ENCODE assay signal across 31 cellular contexts in genomic region chrX:74835566-74835965, GRCh38.
DNase-seq lines count a peak whose midpoint lies in the region; ATAC-seq and TF ChIP-seq lines count a peak whose summit lies in the region.
"Had no signal": no experiment of that assay in that cellular context is flagged by ENCODE, and none has a peak within 500 bp of the region (broad histone marks: within the 10 kb centered on the region; RNA-seq: fewer than 3 reads in every experiment).

No MANE protein-coding gene starts in this region.

- DNase-seq in DMS153 (lab: John Stamatoyannopoulos, UW) (peak; percentile 3), DND-41 (no peak), MM.1S (peak; percentile 8), left colon (no peak), NCI-H2171 treated with DMSO at 0.1 percent for 48 hours (lab: John Stamatoyannopoulos, UW) (no peak)
- DNase-seq in effector CD4-positive, alpha-beta T cell = no peak
- no peak for DNase-seq in natural killer cell treated with Interleukin-12 subunit alpha and Interleukin-12 subunit beta and Interleukin-15 and Interleukin-18, amount 100 ng/mL, for 72 hours (ENCODE audit: low spot score)
- DNase-seq: activated CD4-positive, alpha-beta T cell treated with anti-CD3 and anti-CD28 coated beads for 4 hours; activated naive CD4-positive, alpha-beta T cell; activated T-cell treated with anti-CD3 and anti-CD28 coated beads, Interleukin-2, amount 50 U/mL, for 48 hours; adrenal gland; Calu3; cerebellar nuclear complex; GM23248; hypothalamus; immature natural killer cell; mesenchymal stem cell; naive B cell; NCI-H1092 treated with DMSO at 0.1 percent for 48 hours; NCI-H187; NCI-H345; NK-92 treated with Interleukin-12 subunit alpha and Interleukin-12 subunit beta, amount 100 ng/mL, for 24 hours; nucleus accumbens; PC-9; Right ventricle myocardium superior; stimulated activated naive B cell treated with anti-CD40 and anti-IgM and Interleukin-4, amounts not matched to agents 10 μg/mL and 1 μg/mL and 100 μg/mL, for 72 hours; T-helper 2 cell had no signal

- H2AFZ ChIP-seq in DND-41 (ENCODE audit: low read depth, low read length) (no peak overlapping the region), MM.1S (ENCODE audit: low read length) (no peak overlapping the region)
- H2AFZ ChIP-seq: GM23248, PC-9 had no signal

- H3K4me3 ChIP-seq in DND-41 (ENCODE audit: low read depth in 1 of 2, low read length in 2 of 2) (no peak overlapping the region), MM.1S (ENCODE audit: low read length) (no peak overlapping the region)
- H3K4me3 ChIP-seq: adrenal gland, GM23248, PC-9 had no signal

- H3K9me3 ChIP-seq in DND-41 (ENCODE audit: insufficient read depth, low read length, severe bottlenecking) (no peaks in the 10 kb centered on the region), MM.1S (replicated peaks; ENCODE audit: insufficient read depth, low read length) (no peaks in the 10 kb centered on the region)
- H3K9me3 ChIP-seq: adrenal gland had no signal

- H3K9me2 ChIP-seq in MM.1S (replicated peaks; ENCODE audit: insufficient read depth, low read length) = no peaks in the 10 kb centered on the region

- H3K27me3 ChIP-seq in DND-41 (ENCODE audit: insufficient read depth, low read length, poor library complexity) (no peaks in the 10 kb centered on the region), MM.1S (replicated peaks; ENCODE audit: insufficient read depth, low read length) (no peaks in the 10 kb centered on the region)
- H3K27me3 ChIP-seq: adrenal gland had no signal

- H3K36me3 ChIP-seq in DND-41 (ENCODE audit: insufficient read depth, low read length) (no peaks in the 10 kb centered on the region), MM.1S (replicated peaks; ENCODE audit: insufficient read depth, low read length) (no peaks in the 10 kb centered on the region)
- H3K36me3 ChIP-seq: adrenal gland had no signal

- intact Hi-C loops in left colon (cut with DNase I, micrococcal nuclease) = no loop called here

- H3K36me3 Mint-ChIP-seq in natural killer cell treated with Interleukin-12 subunit alpha and Interleukin-12 subunit beta and Interleukin-15 and Interleukin-18, amount 100 ng/mL, for 72 hours = no peaks in the 10 kb centered on the region
- H3K36me3 Mint-ChIP-seq: CD14-positive monocyte; immature natural killer cell; naive B cell; stimulated activated naive B cell treated with anti-CD40 and anti-IgM and Interleukin-4, amounts not matched to agents 10 μg/mL and 1 μg/mL and 100 μg/mL, for 72 hours had no signal

- ATAC-seq in DND-41 (ENCODE audit: insufficient read depth, low read depth) (no peak), left colon (peak; percentile 45), HG02763 (IDR thresholded peaks at IDR 0.05; ENCODE audit: unreplicated experiment) (no peak)
- ATAC-seq in natural killer cell treated with Interleukin-12 subunit alpha and Interleukin-12 subunit beta and Interleukin-15 and Interleukin-18, amount 100 ng/mL, for 72 hours = no peak
- ATAC-seq: left lobe of liver; stimulated activated naive B cell treated with anti-CD40 and anti-IgM and Interleukin-4, amounts not matched to agents 10 μg/mL and 1 μg/mL and 100 μg/mL, for 72 hours had no signal

- H3K9ac ChIP-seq in DND-41 (ENCODE audit: low read depth, low read length) = no peak overlapping the region
- H3K9ac ChIP-seq in MM.1S (ENCODE audit: low read length) = no peak overlapping the region
- H3K9ac ChIP-seq: GM23248 had no signal

- no peaks in the 10 kb centered on the region for H4K20me1 ChIP-seq in DND-41 (ENCODE audit: insufficient read depth, low read length)
- no peaks in the 10 kb centered on the region for H4K20me1 ChIP-seq in MM.1S (ENCODE audit: insufficient read depth, low read length)

- peaks cover 7 to 14% of the 10 kb centered on the region in 2 donors for H3K27me3 Mint-ChIP-seq in natural killer cell treated with Interleukin-12 subunit alpha and Interleukin-12 subunit beta and Interleukin-15 and Interleukin-18, amount 100 ng/mL, for 72 hours
- H3K27me3 Mint-ChIP-seq: brain; stimulated activated naive B cell treated with anti-CD40 and anti-IgM and Interleukin-4, amounts not matched to agents 10 μg/mL and 1 μg/mL and 100 μg/mL, for 72 hours had no signal

- H3K79me2 ChIP-seq in DND-41 (ENCODE audit: insufficient read depth, low read length) (no peaks in the 10 kb centered on the region), MM.1S (ENCODE audit: low read length) (no peaks in the 10 kb centered on the region)

- H3F3A ChIP-seq in MM.1S (ENCODE audit: insufficient read depth, low read length) = no peaks in the 10 kb centered on the region

- peaks cover 5% of the 10 kb centered on the region for H3K9me3 Mint-ChIP-seq in natural killer cell treated with Interleukin-12 subunit alpha and Interleukin-12 subunit beta and Interleukin-15 and Interleukin-18, amount 100 ng/mL, for 72 hours

- no peak overlapping the region for H3K4me2 ChIP-seq in DND-41 (ENCODE audit: insufficient read depth, low read length)
- H3K4me2 ChIP-seq in MM.1S (ENCODE audit: low read depth, low read length) = no peak overlapping the region
- H3K4me2 ChIP-seq: PC-9 had no signal

- TF ChIP-seq CTCF in DND-41 (IDR thresholded peaks at IDR 0.05; ENCODE audit: borderline replicate concordance, extremely low read depth, low read length, poor library complexity, severe bottlenecking) (peak; percentile 30), MM.1S (IDR thresholded peaks at IDR 0.05; ENCODE audit: low read length) (no peak)

- H3K4me1 ChIP-seq in DND-41 (ENCODE audit: insufficient read depth, low read length) (no peaks in the 10 kb centered on the region), MM.1S (ENCODE audit: low read length) (no peaks in the 10 kb centered on the region)
- H3K4me1 ChIP-seq: adrenal gland had no signal

- H3K27ac ChIP-seq in DND-41 (ENCODE audit: low read length) (no peak overlapping the region), MM.1S (ENCODE audit: low read length) (no peak overlapping the region)
- H3K27ac ChIP-seq: adrenal gland, GM23248, PC-9 had no signal

- H3K27ac Mint-ChIP-seq in natural killer cell treated with Interleukin-12 subunit alpha and Interleukin-12 subunit beta and Interleukin-15 and Interleukin-18, amount 100 ng/mL, for 72 hours = no peak overlapping the region
- H3K27ac Mint-ChIP-seq: brain; CD14-positive monocyte; immature natural killer cell; naive B cell; stimulated activated naive B cell treated with anti-CD40 and anti-IgM and Interleukin-4, amounts not matched to agents 10 μg/mL and 1 μg/mL and 100 μg/mL, for 72 hours had no signal

- H3K4me1 Mint-ChIP-seq in natural killer cell treated with Interleukin-12 subunit alpha and Interleukin-12 subunit beta and Interleukin-15 and Interleukin-18, amount 100 ng/mL, for 72 hours (ENCODE audit: low read depth in 2 of 2) = no peaks in the 10 kb centered on the region
- H3K4me1 Mint-ChIP-seq: brain; CD14-positive monocyte; immature natural killer cell; naive B cell; stimulated activated naive B cell treated with anti-CD40 and anti-IgM and Interleukin-4, amounts not matched to agents 10 μg/mL and 1 μg/mL and 100 μg/mL, for 72 hours had no signal

- no peak overlapping the region for H3K4me3 Mint-ChIP-seq in natural killer cell treated with Interleukin-12 subunit alpha and Interleukin-12 subunit beta and Interleukin-15 and Interleukin-18, amount 100 ng/mL, for 72 hours
- H3K4me3 Mint-ChIP-seq: brain; CD14-positive monocyte; immature natural killer cell; naive B cell; stimulated activated naive B cell treated with anti-CD40 and anti-IgM and Interleukin-4, amounts not matched to agents 10 μg/mL and 1 μg/mL and 100 μg/mL, for 72 hours had no signal

Comparison
In these comparisons a context has a peak if more than half of its experiments do, and no peak if none do; other contexts are left out.
1. DNase-seq: peak in DMS153 (single experiment) and MM.1S (single experiment); none in DND-41 (single experiment), left colon (0 of 2), NCI-H2171 treated with DMSO at 0.1 percent for 48 hours (single experiment), effector CD4-positive, alpha-beta T cell (single experiment) and natural killer cell treated with Interleukin-12 subunit alpha and Interleukin-12 subunit beta and Interleukin-15 and Interleukin-18, amount 100 ng/mL, for 72 hours (single experiment).